Comparison of ENCODE assay signal across 9 cellular contexts in the genomic region with DNA sequence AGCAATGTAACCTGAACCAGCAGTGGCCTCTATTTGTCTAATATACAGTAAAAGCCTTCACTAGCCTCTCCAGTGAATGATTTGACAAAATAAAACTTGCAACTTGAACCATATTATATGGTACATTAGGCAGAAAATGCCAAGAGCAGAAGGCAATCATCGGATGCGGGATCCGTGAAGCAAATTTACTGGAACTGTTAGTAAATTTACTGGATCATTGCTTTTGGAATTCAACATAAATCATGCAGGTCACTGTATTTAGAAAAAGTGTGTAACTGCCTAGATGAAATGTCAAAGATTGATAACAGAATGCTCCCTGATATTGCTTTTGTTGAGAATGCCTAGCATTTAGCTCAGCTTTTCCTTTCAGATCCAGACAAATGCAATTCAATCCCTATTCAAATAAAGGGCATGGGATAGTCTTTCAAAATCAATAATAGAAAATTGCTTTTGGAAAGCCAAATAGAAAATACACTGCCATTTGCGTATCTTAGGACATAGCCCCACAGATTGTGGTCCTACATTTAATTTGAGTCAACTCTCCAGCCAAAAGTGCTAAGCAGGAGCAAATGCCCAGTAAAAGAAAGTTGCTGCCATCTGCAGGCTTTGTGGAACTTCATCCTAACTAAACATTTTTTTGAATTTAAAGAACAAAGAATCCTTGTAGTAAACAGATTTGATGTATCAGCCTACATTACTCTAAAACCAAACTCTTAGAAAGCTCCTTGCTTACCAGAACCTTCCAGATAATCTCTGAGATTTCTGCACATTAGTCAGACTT.
A peak's percentile ranks its signal among the peaks of the same experiment; 100 is the strongest.
DNase-seq lines count a peak whose midpoint lies in the region; ATAC-seq and TF ChIP-seq lines count a peak whose summit lies in the region.
"Had no signal": no experiment of that assay in that cellular context is flagged by ENCODE, and none has a peak within 500 bp of the region (broad histone marks: within the 10 kb centered on the region; RNA-seq: fewer than 3 reads in every experiment).

No MANE protein-coding gene starts in this region.

- ATAC-seq in GM19395 (IDR thresholded peaks at IDR 0.05; ENCODE audit: unreplicated experiment), result no peak

- H3K4me1 ChIP-seq in suprapubic skin, result no peaks in the 10 kb centered on the region

- TF ChIP-seq EP300 in suprapubic skin (IDR thresholded peaks at IDR 0.05), result no peak

- H3K27me3 ChIP-seq in suprapubic skin, result no peaks in the 10 kb centered on the region

- no peaks in the 10 kb centered on the region for H3K36me3 ChIP-seq in suprapubic skin

- 91% methylated on average over 4 of the region's 4 CpGs for WGBS in suprapubic skin

- H3K27ac ChIP-seq in VCaP (no peak overlapping the region), suprapubic skin (no peak overlapping the region)

- no peak overlapping the region for H3K4me3 ChIP-seq in suprapubic skin

- TF ChIP-seq CTCF in VCaP (conservative IDR thresholded peaks at IDR 0.05) (peak; percentile 60), suprapubic skin (IDR thresholded peaks at IDR 0.05) (no peak)

- DNase-seq in Ammon's horn (ENCODE audit: low spot score) (peak; percentile 49), HT1080 (ENCODE audit: low read depth) (peak; percentile 4), iPS-NIHi11 (ENCODE audit: low spot score) (peak; percentile 28), suprapubic skin (ENCODE audit: low spot score in 2 of 2) (no peak), NCI-H187 (lab: John Stamatoyannopoulos, UW) (no peak), D341Med (ENCODE audit: low spot score) (no peak)
- DNase-seq: glutamatergic neuron had no signal

- TF ChIP-seq POLR2A in suprapubic skin (IDR thresholded peaks at IDR 0.05), result no peak

- no peaks in the 10 kb centered on the region for H3K9me3 ChIP-seq in suprapubic skin

Comparison
In these comparisons a context has a peak if more than half of its experiments do, and no peak if none do; other contexts are left out.
1. DNase-seq: peak in Ammon's horn (single experiment), HT1080 (single experiment) and iPS-NIHi11 (single experiment); none in suprapubic skin (0 of 2), NCI-H187 (0 of 2) and D341Med (single experiment).